ENCODE assay signal across 8 cellular contexts in the genomic region with DNA sequence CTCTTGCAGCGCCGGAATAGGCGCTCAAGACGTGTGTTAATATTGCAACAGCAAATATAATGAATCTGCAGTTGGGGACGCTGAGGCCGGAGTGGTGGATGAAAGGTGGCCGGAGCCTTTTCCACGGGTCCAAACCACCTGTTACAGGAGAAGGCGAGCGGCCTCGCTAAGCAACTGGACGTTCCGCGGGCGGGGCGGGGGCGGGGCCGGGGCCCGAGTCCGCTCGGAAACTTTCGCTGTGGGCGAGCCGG. TPM values are rescaled to one million over a fixed set of nuclear protein-coding genes. Genes with fewer than 3 reads are reported as not detected.
DNase-seq lines count a peak whose midpoint lies in the region; TF ChIP-seq lines count a peak whose summit lies in the region.

No MANE protein-coding gene starts in this region.

- no peak for TF ChIP-seq RAD21 in Ishikawa (IDR thresholded peaks at IDR 0.05; ENCODE audit: low read depth)

- no peak for TF ChIP-seq POLR2A in ovary (IDR thresholded peaks at IDR 0.05)

- no peak for TF ChIP-seq CTCF in GM12864 (IDR thresholded peaks at IDR 0.05; ENCODE audit: low read depth, low read length, missing control alignments)
- TF ChIP-seq CTCF in ovary (IDR thresholded peaks at IDR 0.05): no peak

- WGBS in ectodermal cell, 2 experiments: 6% methylated on average over 24 of the region's 24 CpGs
- 1 to 5% (median 2%) methylated on average over 13 to 24 of the region's 24 CpGs for WGBS in ovary, 3 donors

- DNase-seq in GM12864 (ENCODE audit: low read depth) (no peak), ovary (no peak), T-helper 9 cell (no peak), NCI-H128 (lab: John Stamatoyannopoulos, UW; ENCODE audit: unreplicated experiment) (no peak), NCI-H526 (lab: John Stamatoyannopoulos, UW) (no peak), NCI-H146 (lab: John Stamatoyannopoulos, UW) (no peak)

- peak overlapping the region; percentile 42 for H3K4me3 ChIP-seq in GM12864 (ENCODE audit: low read depth, low read length)
- peak overlapping the region; percentile 14 for H3K4me3 ChIP-seq in ectodermal cell (ENCODE audit: insufficient read depth, low read depth, low read length)
- peak overlapping the region; percentile 18 for H3K4me3 ChIP-seq in ovary

- no peak overlapping the region for H3K27ac ChIP-seq in ectodermal cell (ENCODE audit: insufficient read depth, low read depth, low read length, poor library complexity, severe bottlenecking)
- H3K27ac ChIP-seq in ovary: peak overlapping the region in 1 of 2 donors; percentile 16

- H3K36me3 ChIP-seq in ectodermal cell (ENCODE audit: control insufficient read depth, insufficient read depth, low read length): no peaks in the 10 kb centered on the region
- no peaks in the 10 kb centered on the region for H3K36me3 ChIP-seq in ovary

- H3K9me3 ChIP-seq in ectodermal cell (ENCODE audit: control insufficient read depth, low read length) (no peaks in the 10 kb centered on the region), ovary (no peaks in the 10 kb centered on the region)

- intact Hi-C loops in ovary (cut with DNase I): no loop called here

- H3K27me3 ChIP-seq in ectodermal cell (ENCODE audit: control insufficient read depth, insufficient read depth, low read length, poor library complexity, severe bottlenecking): peaks cover 8% of the 10 kb centered on the region
- H3K27me3 ChIP-seq in ovary: no peaks in the 10 kb centered on the region

- H3K4me1 ChIP-seq in ectodermal cell (ENCODE audit: control insufficient read depth, insufficient read depth, low read length) (peaks cover 12% of the 10 kb centered on the region), ovary (ENCODE audit: insufficient read depth) (peaks cover 29% of the 10 kb centered on the region)

- TF ChIP-seq EP300 in Ishikawa (IDR thresholded peaks at IDR 0.05; ENCODE audit: borderline replicate concordance): no peak
- no peak for TF ChIP-seq EP300 in ovary (IDR thresholded peaks at IDR 0.05)

TF ChIP-seq in Ishikawa, 13 proteins besides CTCF, POLR2A, EP300 and RAD21:
- TF ChIP-seq ZBTB7A (IDR thresholded peaks at IDR 0.05; ENCODE audit: low read depth) (no peak), NFIC (IDR thresholded peaks at IDR 0.05) (no peak), TAF1 (IDR thresholded peaks at IDR 0.05; ENCODE audit: low read depth) (no peak), MAX (IDR thresholded peaks at IDR 0.05) (peak; percentile 6; the same call in 1 of the 2 replicates)

RNA-seq across cellular contexts. Expression of gene WFS1, which starts 0.3 kb away (rescaled TPM):
- 24.1 TPM for polyA plus RNA-seq in ectodermal cell (2013, experiment 1 of 4)
- polyA plus RNA-seq in ectodermal cell (2013, experiment 2 of 4): 27.3 TPM
- polyA plus RNA-seq in ectodermal cell (2013, experiment 3 of 4): 21.1 TPM
- polyA plus RNA-seq in ectodermal cell (2013, experiment 4 of 4): 24.8 TPM
- 100 to 1,000 TPM in 5 of 7 donors, 10 to 100 TPM in 2; 57.4 to 174 (median 140) TPM for total RNA-seq in ovary
- 100 to 1,000 TPM in 1 of 2 donors, 10 to 100 TPM in 1; 33.2 to 111 TPM for polyA plus RNA-seq in ovary
